Comparison of ENCODE assay signal across 8 cellular contexts in genomic region chr9:89497978-89498844, GRCh38. TPM values are rescaled to one million over a fixed set of nuclear protein-coding genes. Genes with fewer than 3 reads are reported as not detected.
A peak's percentile ranks its signal among the peaks of the same experiment; 100 is the strongest.
DNase-seq lines count a peak whose midpoint lies in the region; ATAC-seq and TF ChIP-seq lines count a peak whose summit lies in the region.

SEMA4D (minus strand) TSS chr9:89498113; CDS start chr9:89405456, 92,657 bp downstream.

- no peaks in the 10 kb centered on the region for H3K36me3 ChIP-seq in tibial artery

- H3K27ac ChIP-seq in tibial artery: peak within 1 kb of the TSS; percentile 39 to 57

- peak within 1 kb of the TSS; percentile 93 for H3K4me3 Mint-ChIP-seq in natural killer cell

- H3K9me3 Mint-ChIP-seq in natural killer cell: no peaks in the 10 kb centered on the region

- H3K4me3 ChIP-seq in fibroblast of the aortic adventitia (ENCODE audit: low read depth, low read length) (peak within 1 kb of the TSS; percentile 5), tibial artery (peak within 1 kb of the TSS; percentile 63 to 84)

- H3K27ac Mint-ChIP-seq in natural killer cell: peak within 1 kb of the TSS; percentile 91 to 98

- H3K4me1 ChIP-seq in tibial artery: peaks cover 0 to 16% (median 4%) of the 10 kb centered on the region in 4 donors

- peaks cover 90 to 93% of the 10 kb centered on the region in 2 donors for H3K4me1 Mint-ChIP-seq in natural killer cell

- H3K27me3 ChIP-seq in tibial artery: no peaks in the 10 kb centered on the region

- intact Hi-C loops in natural killer cell (cut with micrococcal nuclease) (loop anchor here (2.0 kb wide), 2 partner anchors 13 to 49 kb away; no protein-coding TSS in a partner anchor), tibial artery (cut with DNase I; ENCODE audit: low total_unique reads) (no loop called here)

- no peaks in the 10 kb centered on the region for H3K27me3 Mint-ChIP-seq in natural killer cell (ENCODE audit: low read depth in 2 of 2)

- TF ChIP-seq CTCF in fibroblast of the aortic adventitia (IDR thresholded peaks at IDR 0.05; ENCODE audit: insufficient read depth, low read length) (no peak), natural killer cell (IDR thresholded peaks at IDR 0.05) (no peak), tibial artery (IDR thresholded peaks at IDR 0.05) (no peak)

- peak; percentile 41 to 47 for DNase-seq in SHP77 (lab: John Stamatoyannopoulos, UW)
- DNase-seq in SHP77 treated with DMSO at 0.1 percent for 48 hours (lab: John Stamatoyannopoulos, UW): no peak
- DNase-seq in NCI-H774 (lab: John Stamatoyannopoulos, UW): peak; percentile 33
- DNase-seq in activated T-cell treated with anti-CD3 and anti-CD28 coated beads for 48 hours (ENCODE audit: low read depth): peak; percentile 64
- peak; percentile 10 for DNase-seq in fibroblast of the aortic adventitia (ENCODE audit: low read depth)
- no peak for DNase-seq in natural killer cell
- peak; percentile 72 to 76 for DNase-seq in tibial artery

- no peaks in the 10 kb centered on the region for H3K9me3 ChIP-seq in tibial artery

- H3K36me3 Mint-ChIP-seq in natural killer cell: no peaks in the 10 kb centered on the region

- ATAC-seq in HG03108 (IDR thresholded peaks at IDR 0.05; ENCODE audit: unreplicated experiment) (peak; percentile 37), natural killer cell (peak in 1 of 3 donors; percentile 7)

RNA-seq across cellular contexts. Expression of gene SEMA4D, which starts in this region (rescaled TPM):
- total RNA-seq in fibroblast of the aortic adventitia (ENCODE audit: low replicate concordance) (0.36 TPM in 1 of 2 replicates, not detected in the other), natural killer cell (100 to 1,000 TPM; 354 to 448 (median 420) TPM)

Comparison
In these comparisons a context has a peak if more than half of its experiments do, and no peak if none do; other contexts are left out.
1. RNA of gene SEMA4D (total RNA-seq): 354 to 448 TPM in natural killer cell; 0.36 TPM in fibroblast of the aortic adventitia; every median in the first group is over 100 times any median in the second.
2. DNase-seq: peak in SHP77 (2 of 2), NCI-H774 (single experiment), activated T-cell treated with anti-CD3 and anti-CD28 coated beads for 48 hours (single experiment) and tibial artery (2 of 2); none in SHP77 treated with DMSO at 0.1 percent for 48 hours (single experiment) and natural killer cell (single experiment).
3. Peak in DNase-seq and H3K4me3 ChIP-seq in fibroblast of the aortic adventitia; RNA of the gene not detected or under 1 TPM.